ENCODE assay signal across 3 cellular contexts in genomic region chr16:58137581-58137980, GRCh38.
TF ChIP-seq lines count a peak whose summit lies in the region.

No MANE protein-coding gene starts in this region.

TF ChIP-seq in HepG2, 621 proteins besides CTCF, POLR2A, EP300 and RAD21:
- TF ChIP-seq ZNF317 (CRISPR knock-in tag; IDR thresholded peaks at IDR 0.05) = peak; percentile 87
- TF ChIP-seq SRF (IDR thresholded peaks at IDR 0.05; ENCODE audit: low read depth, low read length) = no peak

TF ChIP-seq in WTC11, 78 proteins besides CTCF, POLR2A, EP300 and RAD21:
- TF ChIP-seq FOXP4 (CRISPR knock-in tag; IDR thresholded peaks at IDR 0.05) (no peak), ZNF317 (CRISPR knock-in tag; IDR thresholded peaks at IDR 0.05; ENCODE audit: borderline replicate concordance, low read depth) (peak; percentile 76; the same call in 1 of the 2 replicates)

TF ChIP-seq in K562, 482 proteins besides CTCF, POLR2A, EP300 and RAD21:
- TF ChIP-seq ZNF668 (CRISPR knock-in tag; IDR thresholded peaks at IDR 0.05) = no peak
- no peak for TF ChIP-seq SRSF9 (IDR thresholded peaks at IDR 0.05; ENCODE audit: borderline replicate concordance, low read depth, low read length)
- TF ChIP-seq TRIM28 (IDR thresholded peaks at IDR 0.05) = peak; percentile 80; the same call in 1 of the 2 replicates
- no peak for TF ChIP-seq RUNX1 (IDR thresholded peaks at IDR 0.05; ENCODE audit: low read depth)
- no peak for TF ChIP-seq MGA (IDR thresholded peaks at IDR 0.05)
- no peak for TF ChIP-seq ZNF239 (CRISPR knock-in tag; IDR thresholded peaks at IDR 0.05)
- no peak for TF ChIP-seq USF2 (CRISPR knock-in tag; IDR thresholded peaks at IDR 0.05)
- TF ChIP-seq MAFF (IDR thresholded peaks at IDR 0.05; ENCODE audit: low read length) = no peak
- no peak for TF ChIP-seq HOMEZ (CRISPR knock-in tag; IDR thresholded peaks at IDR 0.05)
- TF ChIP-seq TRIM24 (IDR thresholded peaks at IDR 0.05) = peak; percentile 32 to 61; a peak in 2 of 4 replicates
- TF ChIP-seq FOXM1 (IDR thresholded peaks at IDR 0.05; ENCODE audit: low read depth) = no peak
- no peak for TF ChIP-seq FOXM1 (CRISPR knock-in tag; IDR thresholded peaks at IDR 0.05; ENCODE audit: low read depth)
- TF ChIP-seq CBX3 (IDR thresholded peaks at IDR 0.05; ENCODE audit: borderline replicate concordance in 1 of 2, low read length in 2 of 2) = peak in 1 of 2 experiments; percentile 77; a peak in 2 of 3 replicates
